16 cellular contexts compared by ENCODE assay signal in genomic region chr7:1548438-1548831, GRCh38. TPM values are rescaled to one million over a fixed set of nuclear protein-coding genes. Genes with fewer than 3 reads are reported as not detected.
DNase-seq lines count a peak whose midpoint lies in the region; ATAC-seq, FAIRE-seq and TF ChIP-seq lines count a peak whose summit lies in the region.
"Had no signal": no experiment of that assay in that cellular context is flagged by ENCODE, and none has a peak within 500 bp of the region (broad histone marks: within the 10 kb centered on the region; RNA-seq: fewer than 3 reads in every experiment).

No MANE protein-coding gene starts in this region.

- H3K4me2 ChIP-seq in astrocyte (ENCODE audit: low read length), result no peak overlapping the region

- H3K4me3 Mint-ChIP-seq in Caco-2 (ENCODE audit: unreplicated experiment), result no peak overlapping the region
- H3K4me3 Mint-ChIP-seq in astrocyte (ENCODE audit: unreplicated experiment), result no peak overlapping the region
- H3K4me3 Mint-ChIP-seq: activated naive CD8-positive, alpha-beta T cell treated with anti-CD3 and anti-CD28 coated beads, Interleukin-2, amount 10 ng/mL, durations not matched to agents 7 days and 5 days; CD8-positive, alpha-beta memory T cell; dendritic cell treated with granulocyte-macrophage colony-stimulating factor and Interleukin-4, amounts not matched to agents 40 ng/mL and 50 ng/mL, for 4 days had no signal

- H3K27ac Mint-ChIP-seq in Caco-2 (ENCODE audit: unreplicated experiment) (peak overlapping the region; percentile 21), astrocyte (ENCODE audit: unreplicated experiment) (peak overlapping the region; percentile 75)
- H3K27ac Mint-ChIP-seq: activated naive CD8-positive, alpha-beta T cell treated with anti-CD3 and anti-CD28 coated beads, Interleukin-2, amount 10 ng/mL, durations not matched to agents 7 days and 5 days; CD8-positive, alpha-beta memory T cell; dendritic cell treated with granulocyte-macrophage colony-stimulating factor and Interleukin-4, amounts not matched to agents 40 ng/mL and 50 ng/mL, for 4 days had no signal

- H3K4me1 ChIP-seq in Caco-2 (no peaks in the 10 kb centered on the region), astrocyte (ENCODE audit: insufficient read depth, low read length) (no peaks in the 10 kb centered on the region)

- H3K4me1 Mint-ChIP-seq in Caco-2 (ENCODE audit: low read depth, unreplicated experiment) (no peaks in the 10 kb centered on the region), astrocyte (ENCODE audit: low read depth, unreplicated experiment) (no peaks in the 10 kb centered on the region)
- H3K4me1 Mint-ChIP-seq: CD8-positive, alpha-beta memory T cell had no signal

- intact Hi-C loops in Caco-2 (cut with micrococcal nuclease; ENCODE audit: unreplicated experiment), result no loop called here

- H3K27me3 ChIP-seq in Caco-2 (replicated peaks; ENCODE audit: control insufficient read depth, insufficient read depth, low read length) (no peaks in the 10 kb centered on the region), astrocyte (ENCODE audit: insufficient read depth, low read length) (no peaks in the 10 kb centered on the region)
- H3K27me3 ChIP-seq: stomach had no signal

- H3K9me3 ChIP-seq in Caco-2, result no peaks in the 10 kb centered on the region
- H3K9me3 ChIP-seq in astrocyte (ENCODE audit: insufficient read depth, low read depth, low read length), result no peaks in the 10 kb centered on the region
- H3K9me3 ChIP-seq: stomach had no signal

- no peaks in the 10 kb centered on the region for H3K79me2 ChIP-seq in astrocyte (ENCODE audit: insufficient read depth, low read length)

- H3K4me3 ChIP-seq in Caco-2 (ENCODE audit: low read depth, low read length) (no peak overlapping the region), astrocyte (ENCODE audit: insufficient read depth, low read depth, low read length) (no peak overlapping the region)
- H3K4me3 ChIP-seq: stomach had no signal

- CTCF ChIA-PET in Caco-2 (lab: Charles Lee), result no interaction called here

- H3K9ac ChIP-seq in astrocyte (ENCODE audit: low read length), result no peak overlapping the region

- H3K27me3 Mint-ChIP-seq in Caco-2 (ENCODE audit: insufficient read depth, unreplicated experiment), result no peaks in the 10 kb centered on the region
- H3K27me3 Mint-ChIP-seq in astrocyte (ENCODE audit: low read depth, unreplicated experiment), result no peaks in the 10 kb centered on the region
- H3K27me3 Mint-ChIP-seq: activated naive CD8-positive, alpha-beta T cell treated with anti-CD3 and anti-CD28 coated beads, Interleukin-2, amount 10 ng/mL, durations not matched to agents 7 days and 5 days had no signal

- H4K20me1 ChIP-seq in astrocyte (ENCODE audit: insufficient read depth, low read length), result no peaks in the 10 kb centered on the region

- peak in 1 of 2 experiments; percentile 45 for DNase-seq in Caco-2
- DNase-seq in NAMALWA (ENCODE audit: low spot score), result peak; percentile 51
- no peak for DNase-seq in astrocyte (ENCODE audit: low read depth)
- no peak for DNase-seq in GM19238 (ENCODE audit: insufficient read length, low spot score)
- DNase-seq: activated CD4-positive, alpha-beta T cell treated with anti-CD3 and anti-CD28 coated beads, Interleukin-2, amount 50 U/mL, for 4 hours; activated naive CD8-positive, alpha-beta T cell treated with anti-CD3 and anti-CD28 coated beads, Interleukin-2, amount 10 ng/mL, durations not matched to agents 7 days and 5 days; CD8-positive, alpha-beta memory T cell; NCI-H1417 treated with DMSO at 0.1 percent for 48 hours; stimulated activated CD4-positive, alpha-beta T cell treated with anti-CD3 and anti-CD28 coated beads, Interleukin-4, amount 100 ng/mL, for 4 hours; stomach had no signal

- ATAC-seq in GM21576 (IDR thresholded peaks at IDR 0.05; ENCODE audit: unreplicated experiment), result no peak
- ATAC-seq in HG03521 (IDR thresholded peaks at IDR 0.05; ENCODE audit: unreplicated experiment), result no peak
- ATAC-seq in GM18870 (IDR thresholded peaks at IDR 0.05; ENCODE audit: unreplicated experiment), result no peak

- BruUV-seq in Caco-2 (replicated peaks; lab: Mats Ljungman, UMichigan), result no TSS peak

- H3K36me3 Mint-ChIP-seq in Caco-2 (ENCODE audit: insufficient read depth, unreplicated experiment) (peaks cover 51% of the 10 kb centered on the region), astrocyte (ENCODE audit: low read depth, unreplicated experiment) (peaks cover 4% of the 10 kb centered on the region)
- H3K36me3 Mint-ChIP-seq: activated naive CD8-positive, alpha-beta T cell treated with anti-CD3 and anti-CD28 coated beads, Interleukin-2, amount 10 ng/mL, durations not matched to agents 7 days and 5 days had no signal

- FAIRE-seq in astrocyte (lab: Jason Lieb, UNC), result no peak
- FAIRE-seq: islet of Langerhans had no signal

- H3K9me3 Mint-ChIP-seq in Caco-2 (ENCODE audit: unreplicated experiment) (no peaks in the 10 kb centered on the region), astrocyte (ENCODE audit: unreplicated experiment) (no peaks in the 10 kb centered on the region)
- H3K9me3 Mint-ChIP-seq: activated naive CD8-positive, alpha-beta T cell treated with anti-CD3 and anti-CD28 coated beads, Interleukin-2, amount 10 ng/mL, durations not matched to agents 7 days and 5 days; CD8-positive, alpha-beta memory T cell; dendritic cell treated with granulocyte-macrophage colony-stimulating factor and Interleukin-4, amounts not matched to agents 40 ng/mL and 50 ng/mL, for 4 days had no signal

- POLR2A ChIA-PET in Caco-2 (lab: Charles Lee), result no interaction called here

- H3K27ac ChIP-seq in 22Rv1, result no peak overlapping the region
- H3K27ac ChIP-seq in astrocyte (ENCODE audit: low read depth, low read length), result no peak overlapping the region
- H3K27ac ChIP-seq: stomach had no signal

- no peak overlapping the region for H2AFZ ChIP-seq in astrocyte (ENCODE audit: low read depth, low read length)

- H3K36me3 ChIP-seq in Caco-2 (ENCODE audit: control insufficient read depth, insufficient read depth, low read length), result no peaks in the 10 kb centered on the region; the same call in 1 of the 2 replicates
- H3K36me3 ChIP-seq in astrocyte (ENCODE audit: insufficient read depth, low read length), result peaks cover 2% of the 10 kb centered on the region

- TF ChIP-seq CTCF in 22Rv1 (IDR thresholded peaks at IDR 0.05) (0 out of 2 replicates have a peak, but pooled peaks have one; percentile 7), Caco-2 (IDR thresholded peaks at IDR 0.05; ENCODE audit: insufficient read depth in 1 of 2, low read depth in 1 of 2, low read length in 1 of 2, severe bottlenecking in 1 of 2, unreplicated experiment in 1 of 2) (no peak), astrocyte (IDR thresholded peaks at IDR 0.05; ENCODE audit: insufficient read depth, low read depth, low read length) (no peak)

RNA-seq across cellular contexts. Expression of gene TMEM184A, which starts 7.6 kb away (rescaled TPM):
- total RNA-seq in Caco-2 (2022), result 16.5 and 22.0 TPM in 2 replicates
- total RNA-seq in astrocyte, result 1.8 and 2.1 TPM in 2 replicates
- total RNA-seq: activated naive CD8-positive, alpha-beta T cell treated with anti-CD3 and anti-CD28 coated beads, Interleukin-2, amount 10 ng/mL, durations not matched to agents 7 days and 5 days; CD8-positive, alpha-beta memory T cell had no signal

RNA-seq across cellular contexts. Expression of gene MAFK, which starts 17.9 kb away (rescaled TPM):
- total RNA-seq in Caco-2 (2022), result 30.0 and 33.3 TPM in 2 replicates
- 36.2 and 36.6 TPM in 2 replicates for total RNA-seq in astrocyte

RNA-seq across cellular contexts. Expression of gene PSMG3, which starts 21.4 kb away (rescaled TPM):
- 35.1 and 38.1 TPM in 2 replicates for total RNA-seq in Caco-2 (2022)
- total RNA-seq in astrocyte, result 30.3 and 33.6 TPM in 2 replicates

RNA-seq across cellular contexts. Expression of gene INTS1, which starts 44.2 kb away (rescaled TPM):
- total RNA-seq in Caco-2 (2022), result 122 and 124 TPM in 2 replicates
- 81.4 and 81.9 TPM in 2 replicates for total RNA-seq in astrocyte
